ENCODE assay signal across 17 cellular contexts in the genomic region with DNA sequence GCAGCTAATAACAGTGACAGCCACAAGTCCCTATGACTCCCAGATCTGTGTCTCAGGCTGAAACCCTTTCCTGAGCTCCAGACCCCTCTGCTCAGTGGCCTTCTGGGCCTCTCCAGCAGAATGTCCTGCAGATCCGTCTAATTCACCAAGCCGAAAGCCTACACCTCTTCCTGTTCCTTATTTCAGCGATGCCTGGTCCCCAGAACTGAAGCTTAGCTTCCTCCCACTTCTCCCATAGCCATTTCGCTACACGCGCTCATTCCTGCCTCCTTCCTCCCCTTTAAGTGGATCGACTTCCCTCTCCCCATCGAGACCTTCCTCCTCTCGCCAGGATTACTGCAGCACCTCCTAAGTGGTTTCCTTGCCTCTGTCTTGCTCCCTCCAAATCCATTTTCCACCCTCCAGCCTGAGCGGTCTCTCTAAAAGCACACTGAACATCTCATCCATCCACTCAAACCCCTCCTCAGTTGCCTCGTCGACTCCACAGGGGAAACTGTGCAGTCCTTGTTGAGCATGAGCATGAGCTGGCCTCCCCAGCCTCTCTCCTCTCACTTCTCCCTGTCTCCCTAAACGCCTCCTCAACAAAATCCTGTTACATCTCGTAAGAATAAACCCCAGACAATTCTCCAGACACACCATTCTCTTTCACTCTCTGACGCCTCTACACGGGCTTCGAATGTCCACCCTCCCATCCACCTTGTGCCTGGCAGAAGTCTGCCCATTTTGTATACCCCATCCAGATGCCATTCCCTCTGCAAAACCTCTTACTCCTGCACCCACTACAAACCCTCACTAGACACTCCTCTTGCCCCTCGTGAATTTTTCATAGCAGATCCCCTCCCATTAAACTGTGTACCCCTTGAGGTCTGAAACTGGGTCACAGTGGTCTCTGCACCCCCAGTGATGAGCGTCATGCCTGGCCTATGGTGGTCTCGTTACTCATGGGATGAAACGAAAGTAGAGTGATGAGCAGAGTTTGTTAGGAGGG.
DNase-seq lines count a peak whose midpoint lies in the region; ATAC-seq, FAIRE-seq and TF ChIP-seq lines count a peak whose summit lies in the region.
"Had no signal": no experiment of that assay in that cellular context is flagged by ENCODE, and none has a peak within 500 bp of the region (broad histone marks: within the 10 kb centered on the region; RNA-seq: fewer than 3 reads in every experiment).

No MANE protein-coding gene starts in this region.

- H3K27ac Mint-ChIP-seq in type B pancreatic cell: peak overlapping the region; percentile 6

- no peak for ATAC-seq in left cardiac atrium
- ATAC-seq in RWPE2 (ENCODE audit: low read depth): no peak
- ATAC-seq in HepG2: no peak
- ATAC-seq: Right ventricle myocardium inferior had no signal

- peaks cover 10% of the 10 kb centered on the region for H3K36me3 ChIP-seq in right atrium auricular region
- no peaks in the 10 kb centered on the region for H3K36me3 ChIP-seq in RWPE2 (ENCODE audit: low read depth)
- H3K36me3 ChIP-seq in HepG2 (replicated peaks in 1 of 2; ENCODE audit: control insufficient read depth in 1 of 2, insufficient read depth in 2 of 2, low read length in 2 of 2): no peaks in the 10 kb centered on the region
- H3K36me3 ChIP-seq in kidney (ENCODE audit: control insufficient read depth in 1 of 2, insufficient read depth in 2 of 2, low read length in 2 of 2): peaks cover 4 to 10% of the 10 kb centered on the region in 2 donors

- no peak for TF ChIP-seq POLR2A in HepG2 (IDR thresholded peaks at IDR 0.05; ENCODE audit: insufficient read depth in 1 of 2, low read depth in 2 of 2, low read length in 2 of 2)

- BruUV-seq in HepG2 (replicated peaks; lab: Mats Ljungman, UMichigan): no TSS peak

- in situ Hi-C loops in HepG2 (cut with HindIII; ENCODE audit: extremely low pct_ligation_motif_present, low pct_unique_long_range_greater_than_20kb): no loop called here

- WGBS in HepG2 (ENCODE audit: low lambda C conversion rate): 75% methylated on average over 21 of the region's 21 CpGs

- POLR2A ChIA-PET in HepG2 (lab: Yijun Ruan, JAX): no interaction called here

- TF ChIP-seq CTCF in right atrium auricular region (IDR thresholded peaks at IDR 0.05) (no peak), RWPE2 (IDR thresholded peaks at IDR 0.05; ENCODE audit: poor library complexity, severe bottlenecking) (no peak), HepG2 (CRISPR knock-in tag; IDR thresholded peaks at IDR 0.05) (no peak), type B pancreatic cell (conservative IDR thresholded peaks at IDR 0.05) (no peak), kidney (IDR thresholded peaks at IDR 0.05; ENCODE audit: borderline replicate concordance, extremely low read depth, insufficient read depth) (no peak)

- H3K27ac ChIP-seq in right atrium auricular region (no peak overlapping the region), RWPE2 (ENCODE audit: poor library complexity, severe bottlenecking) (no peak overlapping the region), HepG2 (ENCODE audit: extremely low read length, insufficient read depth, low read length) (no peak overlapping the region), kidney (ENCODE audit: low read depth in 2 of 2, low read length in 2 of 2) (no peak overlapping the region)
- H3K27ac ChIP-seq: C4-2B, PC-9 had no signal

- no peaks in the 10 kb centered on the region for H3K79me2 ChIP-seq in HepG2 (ENCODE audit: insufficient read depth, low read length)

- H3K36me3 Mint-ChIP-seq in type B pancreatic cell: peaks cover 26% of the 10 kb centered on the region

- no peaks in the 10 kb centered on the region for H3K9me3 ChIP-seq in right atrium auricular region
- H3K9me3 ChIP-seq in RWPE2 (ENCODE audit: severe bottlenecking): no peaks in the 10 kb centered on the region
- H3K9me3 ChIP-seq in HepG2 (ENCODE audit: low read length): no peaks in the 10 kb centered on the region
- H3K9me3 ChIP-seq in kidney (ENCODE audit: control insufficient read depth in 1 of 2, low read length in 2 of 2): no peaks in the 10 kb centered on the region

- DNase-seq in left cardiac atrium (peak; percentile 4), right atrium auricular region (ENCODE audit: low spot score) (no peak), RWPE2 (ENCODE audit: low spot score) (peak; percentile 16), HepG2 (ENCODE audit: low spot score) (no peak), type B pancreatic cell (ENCODE audit: extremely low spot score, unreplicated experiment) (no peak), kidney (no peak), Kasumi-1 (lab: John Stamatoyannopoulos, UW) (no peak)
- DNase-seq: EL, KG1, NCI-H1092, NCI-H146, NCI-H2081, NCI-H524, PC-9 had no signal

- CTCF ChIA-PET in HepG2 (lab: Yijun Ruan, JAX; ENCODE audit: low intra/inter-chr PET ratio, low total read pairs): no interaction called here

- no peaks in the 10 kb centered on the region for H3K4me1 Mint-ChIP-seq in type B pancreatic cell (ENCODE audit: unreplicated experiment)

- no peak overlapping the region for H3K4me2 ChIP-seq in HepG2 (ENCODE audit: low read depth, low read length)
- H3K4me2 ChIP-seq: PC-9 had no signal

- H3K4me3 ChIP-seq in right atrium auricular region (no peak overlapping the region), RWPE2 (ENCODE audit: severe bottlenecking) (no peak overlapping the region), HepG2 (replicated peaks in 1 of 3; ENCODE audit: insufficient read depth in 1 of 3, low read depth in 2 of 3, low read length in 3 of 3) (no peak overlapping the region), kidney (ENCODE audit: low read length in 2 of 2) (no peak overlapping the region)
- H3K4me3 ChIP-seq: PC-9 had no signal

- H3K9me3 Mint-ChIP-seq in type B pancreatic cell: no peaks in the 10 kb centered on the region

- H3K4me3 Mint-ChIP-seq in type B pancreatic cell: no peak overlapping the region

- FAIRE-seq in HepG2 (lab: Jason Lieb, UNC): no peak
- FAIRE-seq in kidney (lab: Jason Lieb, UNC): no peak
- FAIRE-seq: H1 had no signal

- H2AFZ ChIP-seq in HepG2 (ENCODE audit: low read length): no peak overlapping the region
- H2AFZ ChIP-seq: PC-9 had no signal

- TF ChIP-seq EP300 in HepG2 (IDR thresholded peaks at IDR 0.05; ENCODE audit: low read depth in 2 of 2, low read length in 2 of 2): no peak
- no peak for TF ChIP-seq EP300 in HepG2 (CRISPR knock-in tag; IDR thresholded peaks at IDR 0.05; ENCODE audit: borderline replicate concordance)

- H4K20me1 ChIP-seq in HepG2 (ENCODE audit: insufficient read depth, low read length): no peaks in the 10 kb centered on the region

- TF ChIP-seq RAD21 in HepG2 (CRISPR knock-in tag; IDR thresholded peaks at IDR 0.05): no peak

- H3K9ac ChIP-seq in HepG2 (ENCODE audit: insufficient read depth, low read depth, low read length) (no peak overlapping the region), kidney (ENCODE audit: low read length in 2 of 2) (no peak overlapping the region)

- no peaks in the 10 kb centered on the region for H3K27me3 Mint-ChIP-seq in type B pancreatic cell

- H3K27me3 ChIP-seq in right atrium auricular region (no peaks in the 10 kb centered on the region), RWPE2 (ENCODE audit: insufficient read depth, poor library complexity, severe bottlenecking) (no peaks in the 10 kb centered on the region), HepG2 (ENCODE audit: control insufficient read depth in 1 of 2, insufficient read depth in 2 of 2, low read length in 2 of 2) (no peaks in the 10 kb centered on the region)

- no peaks in the 10 kb centered on the region for H3K4me1 ChIP-seq in right atrium auricular region
- no peaks in the 10 kb centered on the region for H3K4me1 ChIP-seq in RWPE2 (ENCODE audit: insufficient read depth, poor library complexity, severe bottlenecking)
- no peaks in the 10 kb centered on the region for H3K4me1 ChIP-seq in HepG2 (ENCODE audit: insufficient read depth, low read length)
- H3K4me1 ChIP-seq in kidney (ENCODE audit: control insufficient read depth in 1 of 2, insufficient read depth in 1 of 2, low read depth in 1 of 2, low read length in 2 of 2): peaks cover 0 to 3% of the 10 kb centered on the region in 2 donors

- intact Hi-C loops in left cardiac atrium (cut with DNase I) (no loop called here), HepG2 (cut with micrococcal nuclease; ENCODE audit: unreplicated experiment) (no loop called here), kidney (cut with DNase I) (no loop called here)

TF ChIP-seq in HepG2, 621 proteins besides CTCF, POLR2A, EP300 and RAD21:
- 0 out of 2 replicates have a peak, but pooled peaks have one; percentile 41 for TF ChIP-seq HES4 (CRISPR knock-in tag; IDR thresholded peaks at IDR 0.05; ENCODE audit: borderline replicate concordance)
- no peak for TF ChIP-seq PLRG1 (conservative IDR thresholded peaks at IDR 0.05)
- TF ChIP-seq ZNF710 (CRISPR knock-in tag; IDR thresholded peaks at IDR 0.05; ENCODE audit: borderline replicate concordance): no peak

Comparison
In these comparisons a context has a peak if more than half of its experiments do, and no peak if none do; other contexts are left out.
1. DNase-seq: peak in left cardiac atrium (single experiment) and RWPE2 (single experiment); none in right atrium auricular region (single experiment), HepG2 (single experiment), type B pancreatic cell (single experiment), kidney (single experiment) and Kasumi-1 (0 of 2).